In the genomic region with DNA sequence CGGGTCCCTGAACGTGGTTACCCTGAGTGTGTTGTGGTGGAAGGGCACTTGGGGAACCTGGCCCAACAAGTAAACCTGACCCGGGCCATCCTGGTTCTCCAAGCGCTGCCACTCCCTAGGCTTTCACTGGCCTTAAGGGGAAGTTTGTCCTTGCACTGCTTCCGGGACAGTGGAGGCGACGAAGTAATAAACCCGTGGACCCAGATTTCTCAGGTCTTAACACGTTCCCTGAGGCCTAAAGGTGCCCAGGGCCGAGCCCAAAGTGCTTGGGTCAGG, we compare ENCODE assay signal across 9 cellular contexts. TPM values are rescaled to one million over a fixed set of nuclear protein-coding genes. Genes with fewer than 3 reads are reported as not detected.
A peak's percentile ranks its signal among the peaks of the same experiment; 100 is the strongest.
DNase-seq lines count a peak whose midpoint lies in the region; ATAC-seq and TF ChIP-seq lines count a peak whose summit lies in the region.
"Had no signal": no experiment of that assay in that cellular context is flagged by ENCODE, and none has a peak within 500 bp of the region (broad histone marks: within the 10 kb centered on the region; RNA-seq: fewer than 3 reads in every experiment).

No MANE protein-coding gene starts in this region.

- H3K9ac ChIP-seq in GM23248, result peak overlapping the region; percentile 84

- no peaks in the 10 kb centered on the region for H4K20me1 ChIP-seq in GM23248 (ENCODE audit: insufficient read depth)

- H3K4me3 Mint-ChIP-seq in T-helper 17 cell, result peak overlapping the region; percentile 93

- in situ Hi-C loops in GM23248 (cut with MboI), result no loop called here

- peak overlapping the region; percentile 83 for H3K27ac ChIP-seq in GM23248
- peak overlapping the region; percentile 50 to 74 for H3K27ac ChIP-seq in right atrium auricular region
- H3K27ac ChIP-seq in skin epidermis, result peak overlapping the region in 19 of 21 experiments; percentile 34 to 86 (median 72)

- no peaks in the 10 kb centered on the region for H3K27me3 Mint-ChIP-seq in T-helper 17 cell

- H3K27me3 ChIP-seq in GM23248 (replicated peaks; ENCODE audit: insufficient read depth), result no peaks in the 10 kb centered on the region
- H3K27me3 ChIP-seq in right atrium auricular region, result no peaks in the 10 kb centered on the region

- H3K79me2 ChIP-seq in GM23248 (ENCODE audit: insufficient read depth), result no peaks in the 10 kb centered on the region

- no peak for TF ChIP-seq CTCF in right atrium auricular region (IDR thresholded peaks at IDR 0.05)

- H3K4me1 ChIP-seq in GM23248 (ENCODE audit: insufficient read depth) (peaks cover 25% of the 10 kb centered on the region), right atrium auricular region (peaks cover 0 to 15% of the 10 kb centered on the region in 2 donors)

- H3K4me3 ChIP-seq in GM23248 (peak overlapping the region; percentile 74), right atrium auricular region (peak overlapping the region; percentile 54 to 65), skin epidermis (peak overlapping the region; percentile 37 to 75 (median 66))

- no peaks in the 10 kb centered on the region for H3K9me2 ChIP-seq in GM23248 (ENCODE audit: insufficient read depth)

- peak overlapping the region; percentile 86 for H3K4me2 ChIP-seq in GM23248 (ENCODE audit: unreplicated experiment)

- peaks cover 19% of the 10 kb centered on the region for H3K4me1 Mint-ChIP-seq in T-helper 17 cell

- DNase-seq in GM23248, result no peak
- no peak for DNase-seq in T-helper 17 cell
- DNase-seq in right atrium auricular region (ENCODE audit: low spot score), result no peak
- no peak for DNase-seq in NCI-H2029 (lab: John Stamatoyannopoulos, UW)
- DNase-seq in HT-29 (ENCODE audit: low spot score), result no peak
- DNase-seq: NCI-H1417 treated with DMSO at 0.1 percent for 48 hours had no signal

- H3F3A ChIP-seq in GM23248 (ENCODE audit: insufficient read depth), result peaks cover 32% of the 10 kb centered on the region

- H3K9me3 ChIP-seq in GM23248 (ENCODE audit: low read depth) (no peaks in the 10 kb centered on the region), T-helper 17 cell (ENCODE audit: control insufficient read depth, low read length, poor library complexity, severe bottlenecking) (no peaks in the 10 kb centered on the region), right atrium auricular region (no peaks in the 10 kb centered on the region)

- peak overlapping the region; percentile 74 for H2AFZ ChIP-seq in GM23248

- ATAC-seq in T-helper 17 cell (no peak), HG03039 (IDR thresholded peaks at IDR 0.05; ENCODE audit: unreplicated experiment) (no peak), GM18858 (IDR thresholded peaks at IDR 0.05; ENCODE audit: unreplicated experiment) (no peak)

- H3K36me3 ChIP-seq in GM23248 (ENCODE audit: low read depth) (0 out of 2 replicates have a peak, but pooled peaks cover 3% of the 10 kb centered on the region), right atrium auricular region (no peaks in the 10 kb centered on the region)

- peak overlapping the region; percentile 85 for H3K27ac Mint-ChIP-seq in T-helper 17 cell

- 1 to 4% methylated on average over 10 of the region's 10 CpGs for WGBS in GM23248 (ENCODE audit: low coverage in 1 of 2, low lambda C conversion rate in 2 of 2, missing lambda C conversion rate in 2 of 2), 2 experiments

- no peaks in the 10 kb centered on the region for H3K36me3 Mint-ChIP-seq in T-helper 17 cell (ENCODE audit: low read depth)

RNA-seq across cellular contexts. Expression of a gene that starts 0.3 kb away (rescaled TPM):
- 3.1 and 4.7 TPM in 2 replicates for total RNA-seq in GM23248 (2014; rRNA removed; shearing (Covaris generic))
- 4.3 and 5.3 TPM in 2 replicates for polyA plus RNA-seq in GM23248 (2016; fragmentation: Nextera tagmentation; extraction: Ambion mirVana)
- total RNA-seq in T-helper 17 cell, result 1 to 10 TPM; 1.4 to 1.5 TPM
- total RNA-seq in right atrium auricular region, result 1 to 10 TPM; 1.6 to 2.0 TPM
- 8.8 and 9.2 TPM in 2 replicates for total RNA-seq in HT-29 (2014; rRNA removed; shearing (Covaris generic))

RNA-seq across cellular contexts. Expression of a gene that starts 12.1 kb away (rescaled TPM):
- 123 and 221 TPM in 2 replicates for total RNA-seq in GM23248 (2014; rRNA removed; shearing (Covaris generic))
- polyA plus RNA-seq in GM23248 (2016; fragmentation: Nextera tagmentation; extraction: Ambion mirVana), result 27.3 and 28.9 TPM in 2 replicates
- total RNA-seq in T-helper 17 cell, result 1 to 10 TPM; 2.8 to 3.4 TPM
- total RNA-seq in right atrium auricular region, result 10 to 100 TPM; 33.0 to 48.5 TPM
- total RNA-seq in HT-29 (2014; rRNA removed; shearing (Covaris generic)), result 153 and 159 TPM in 2 replicates

RNA-seq across cellular contexts. Expression of a gene that starts 16.4 kb away (rescaled TPM):
- 122 and 140 TPM in 2 replicates for total RNA-seq in GM23248 (2014; rRNA removed; shearing (Covaris generic))
- 174 and 177 TPM in 2 replicates for polyA plus RNA-seq in GM23248 (2016; fragmentation: Nextera tagmentation; extraction: Ambion mirVana)
- total RNA-seq in T-helper 17 cell, result 10 to 100 TPM; 72.1 to 80.5 TPM
- total RNA-seq in right atrium auricular region, result 100 to 1,000 TPM; 108 to 154 TPM
- 254 and 277 TPM in 2 replicates for total RNA-seq in HT-29 (2014; rRNA removed; shearing (Covaris generic))

RNA-seq across cellular contexts. Expression of a gene that starts 21.3 kb away (rescaled TPM):
- 42.9 and 51.1 TPM in 2 replicates for total RNA-seq in GM23248 (2014; rRNA removed; shearing (Covaris generic))
- 16.7 and 21.0 TPM in 2 replicates for polyA plus RNA-seq in GM23248 (2016; fragmentation: Nextera tagmentation; extraction: Ambion mirVana)
- total RNA-seq in T-helper 17 cell (10 to 100 TPM; 17.7 to 24.4 TPM), right atrium auricular region (10 to 100 TPM; 20.5 to 23.0 TPM)
- total RNA-seq in HT-29 (2014; rRNA removed; shearing (Covaris generic)), result 118 and 120 TPM in 2 replicates

RNA-seq across cellular contexts. Expression of a gene that starts 40.1 kb away (rescaled TPM):
- total RNA-seq in GM23248 (2014; rRNA removed; shearing (Covaris generic)), result 20.6 and 22.2 TPM in 2 replicates
- 34.4 and 34.6 TPM in 2 replicates for polyA plus RNA-seq in GM23248 (2016; fragmentation: Nextera tagmentation; extraction: Ambion mirVana)
- under 1 TPM in 1 of 2 donors, not detected in 1; 0.62 TPM for total RNA-seq in T-helper 17 cell
- 1 to 10 TPM; 1.0 to 1.6 TPM for total RNA-seq in right atrium auricular region
- 1.0 and 1.9 TPM in 2 replicates for total RNA-seq in HT-29 (2014; rRNA removed; shearing (Covaris generic))

Comparison
In these comparisons a context has a peak if more than half of its experiments do, and no peak if none do; other contexts are left out.
1. RNA of a gene that starts 12.1 kb away (total RNA-seq): 123 to 221 TPM in GM23248, 153 to 159 TPM in HT-29 and 33.0 to 48.5 TPM in right atrium auricular region; 2.8 to 3.4 TPM in T-helper 17 cell; every median in the first group is over 4 times any median in the second.
2. Peak in every context shown above with its lines, with median percentiles within 50 percentile points of each other: H3K27ac ChIP-seq and H3K4me3 ChIP-seq.